ENCODE assay signal across 14 cellular contexts in the genomic region with DNA sequence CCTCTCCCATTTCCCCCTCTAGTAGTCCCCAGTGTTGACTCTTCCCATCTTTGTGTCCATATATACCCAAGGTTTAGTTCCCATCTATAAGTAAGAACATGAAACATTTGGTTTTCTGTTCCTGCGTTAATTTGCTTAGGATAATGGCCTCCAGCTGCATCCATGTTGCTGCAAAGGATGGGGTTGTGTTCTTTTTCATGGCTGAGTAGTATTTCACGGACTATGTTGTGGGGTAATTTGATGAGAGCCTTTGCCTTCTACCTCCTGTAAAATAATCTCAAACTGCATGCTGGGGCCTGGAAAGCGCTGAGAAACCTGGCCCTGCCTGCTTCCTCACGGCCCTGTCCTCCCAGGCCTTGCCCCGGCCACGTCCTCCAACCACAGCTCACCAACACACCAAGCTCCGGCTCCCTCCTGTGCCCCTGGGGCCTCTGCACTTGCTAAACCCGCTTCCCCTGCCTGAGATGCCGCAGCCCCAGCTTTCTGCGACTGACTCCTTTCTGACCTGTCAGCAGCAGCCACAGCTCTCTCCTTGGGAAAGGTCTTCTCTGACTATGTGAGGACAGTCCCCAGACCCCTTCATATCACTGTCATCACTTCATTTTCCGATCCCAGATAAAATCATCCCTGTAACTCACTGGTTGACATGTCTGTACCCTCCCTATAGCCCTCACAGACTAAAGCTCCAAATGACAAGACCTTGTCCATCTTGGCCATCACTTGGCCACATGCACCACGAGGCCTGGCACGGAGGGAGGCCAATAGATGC.
"Had no signal": no experiment of that assay in that cellular context is flagged by ENCODE, and none has a peak within 500 bp of the region (broad histone marks: within the 10 kb centered on the region; RNA-seq: fewer than 3 reads in every experiment).

No MANE protein-coding gene starts in this region.

- H3K27me3 Mint-ChIP-seq: activated naive CD4-positive, alpha-beta T cell treated with anti-CD3 and anti-CD28 coated beads, Interleukin-2, amount 50 U/mL, for 24 hours; progenitor cell of endocrine pancreas had no signal

- H3K27me3 ChIP-seq: breast epithelium, foreskin keratinocyte, right lobe of liver, transverse colon had no signal

- H3K9me3 ChIP-seq: breast epithelium, right lobe of liver, transverse colon had no signal

- H3K9me3 Mint-ChIP-seq: activated naive CD4-positive, alpha-beta T cell treated with anti-CD3 and anti-CD28 coated beads, Interleukin-2, amount 50 U/mL, for 24 hours; mesothelial cell of epicardium; stimulated activated effector memory CD8-positive, alpha-beta T cell treated with anti-CD3 and anti-CD28 coated beads, Interleukin-12 subunit alpha, Interleukin-12 subunit beta, amount 100 ng/mL, for 72 hours had no signal

- H3K27ac ChIP-seq: breast epithelium, foreskin keratinocyte, right lobe of liver, transverse colon had no signal

- H3K27ac Mint-ChIP-seq: activated naive CD4-positive, alpha-beta T cell treated with anti-CD3 and anti-CD28 coated beads, Interleukin-2, amount 50 U/mL, for 24 hours; mesothelial cell of epicardium had no signal

- ATAC-seq: foreskin keratinocyte; right lobe of liver; stimulated activated effector memory CD8-positive, alpha-beta T cell treated with anti-CD3 and anti-CD28 coated beads, Interleukin-12 subunit alpha, Interleukin-12 subunit beta, amount 100 ng/mL, for 72 hours had no signal

- H3K4me3 ChIP-seq: breast epithelium, right lobe of liver, transverse colon had no signal

- H3K36me3 Mint-ChIP-seq: activated naive CD4-positive, alpha-beta T cell treated with anti-CD3 and anti-CD28 coated beads, Interleukin-2, amount 50 U/mL, for 24 hours; mesothelial cell of epicardium had no signal

- H3K4me3 Mint-ChIP-seq: activated naive CD4-positive, alpha-beta T cell treated with anti-CD3 and anti-CD28 coated beads, Interleukin-2, amount 50 U/mL, for 24 hours; mesothelial cell of epicardium; stimulated activated effector memory CD8-positive, alpha-beta T cell treated with anti-CD3 and anti-CD28 coated beads, Interleukin-12 subunit alpha, Interleukin-12 subunit beta, amount 100 ng/mL, for 72 hours had no signal

- H3K36me3 ChIP-seq: breast epithelium, right lobe of liver, transverse colon had no signal

- DNase-seq: activated CD4-positive, alpha-beta T cell treated with anti-CD3 and anti-CD28 coated beads, Interleukin-2, amount 50 U/mL, for 1 hour; activated CD4-positive, CD25-positive, alpha-beta regulatory T cell; activated effector memory CD4-positive, alpha-beta T cell treated with Interleukin-2 at 50 U/mL for 16 hours; activated T-cell treated with anti-CD3 and anti-CD28 coated beads, Interleukin-2, amount 50 U/mL, for 1 hour; foreskin keratinocyte; nucleus accumbens; right lobe of liver; T-helper 1 cell; transverse colon had no signal
